28 cellular contexts compared by ENCODE assay signal in genomic region chr15:74496648-74497047, GRCh38.
"Had no signal": no experiment of that assay in that cellular context is flagged by ENCODE, and none has a peak within 500 bp of the region (broad histone marks: within the 10 kb centered on the region; RNA-seq: fewer than 3 reads in every experiment).

No MANE protein-coding gene starts in this region.

- H3K36me3 ChIP-seq: stomach, suprapubic skin, thoracic aorta, thyroid gland, tibial nerve, transverse colon, upper lobe of left lung, upper lobe of right lung, uterus, vagina had no signal

- H3K27me3 ChIP-seq: stomach, suprapubic skin, testis, thyroid gland, tibial artery, tibial nerve, transverse colon, upper lobe of left lung, upper lobe of right lung, uterus, vagina had no signal

- H3K4me1 ChIP-seq: stomach, suprapubic skin, testis, thyroid gland, tibial artery, tibial nerve, transverse colon, upper lobe of left lung, upper lobe of right lung, uterus, vagina had no signal

- DNase-seq: stimulated activated CD4-positive, alpha-beta T cell treated with anti-CD3 and anti-CD28 coated beads, Interleukin-2, amount 100 ng/mL, for 48 hours; stimulated activated CD4-positive, alpha-beta T cell treated with anti-CD3 and anti-CD28 coated beads, Interleukin-4, amount 100 ng/mL, for 1 hour; stimulated activated CD4-positive, alpha-beta T cell treated with anti-CD3 and anti-CD28 coated beads, Interleukin-4, amount 100 ng/mL, for 24 hours; stimulated activated CD4-positive, alpha-beta T cell treated with anti-CD3 and anti-CD28 coated beads, Interleukin-4, amount 100 ng/mL, for 4 hours; stimulated activated CD8-positive, alpha-beta memory T cell treated with anti-CD3 and anti-CD28 coated beads, Interleukin-4, amount 100 ng/mL, for 48 hours; stimulated activated naive B cell treated with anti-CD40 and anti-IgM and Interleukin-4, amounts not matched to agents 10 μg/mL and 1 μg/mL and 100 μg/mL, for 72 hours; stimulated activated naive CD4-positive, alpha-beta T cell; stimulated activated naive CD4-positive, alpha-beta T cell treated with Interleukin-2 at 50 U/mL for 16 hours; stimulated activated naive CD8-positive, alpha-beta T cell treated with anti-CD3 and anti-CD28 coated beads, Interleukin-15, amount 100 ng/mL, for 72 hours; stimulated activated naive CD8-positive, alpha-beta T cell treated with anti-CD3 and anti-CD28 coated beads, Interleukin-15, Interleukin-2, amounts not matched to agents 100 U/mL and 50 U/mL, for 24 hours; stomach; substantia nigra; testis; thyroid gland; transverse colon; trophoblast cell; upper lobe of left lung; upper lobe of right lung; uterus had no signal

- H3K4me3 ChIP-seq: stomach, suprapubic skin, testis, thoracic aorta, thyroid gland, tibial artery, tibial nerve, transverse colon, upper lobe of left lung, upper lobe of right lung, uterus, vagina had no signal

- H3K4me3 Mint-ChIP-seq: stimulated activated effector memory CD8-positive, alpha-beta T cell treated with anti-CD3 and anti-CD28 coated beads, Interleukin-12 subunit alpha, Interleukin-12 subunit beta, amount 100 ng/mL, for 72 hours; stimulated activated memory B cell treated with anti-CD40 and anti-IgM and Interleukin-4, amounts not matched to agents 10 μg/mL and 1 μg/mL and 100 μg/mL, for 72 hours; stimulated activated naive B cell treated with anti-CD40 and anti-IgM and Interleukin-4, amounts not matched to agents 10 μg/mL and 1 μg/mL and 100 μg/mL, for 72 hours; stimulated activated naive CD8-positive, alpha-beta T cell treated with anti-CD3 and anti-CD28 coated beads, Interleukin-15, amount 100 ng/mL, for 72 hours; stimulated activated naive CD8-positive, alpha-beta T cell treated with anti-CD3 and anti-CD28 coated beads, Interleukin-15, Interleukin-2, amounts not matched to agents 100 ng/mL and 50 ng/mL, for 24 hours; type B pancreatic cell had no signal

- H3K27ac Mint-ChIP-seq: stimulated activated memory B cell treated with anti-CD40 and anti-IgM and Interleukin-4, amounts not matched to agents 10 μg/mL and 1 μg/mL and 100 μg/mL, for 72 hours; stimulated activated naive B cell treated with anti-CD40 and anti-IgM and Interleukin-4, amounts not matched to agents 10 μg/mL and 1 μg/mL and 100 μg/mL, for 72 hours; stimulated activated naive CD8-positive, alpha-beta T cell treated with anti-CD3 and anti-CD28 coated beads, Interleukin-15, amount 100 ng/mL, for 72 hours; stimulated activated naive CD8-positive, alpha-beta T cell treated with anti-CD3 and anti-CD28 coated beads, Interleukin-15, Interleukin-2, amounts not matched to agents 100 ng/mL and 50 ng/mL, for 24 hours; type B pancreatic cell had no signal

- H3K4me1 Mint-ChIP-seq: stimulated activated effector memory CD8-positive, alpha-beta T cell treated with anti-CD3 and anti-CD28 coated beads, Interleukin-12 subunit alpha, Interleukin-12 subunit beta, amount 100 ng/mL, for 72 hours; stimulated activated memory B cell treated with anti-CD40 and anti-IgM and Interleukin-4, amounts not matched to agents 10 μg/mL and 1 μg/mL and 100 μg/mL, for 72 hours; stimulated activated naive B cell treated with anti-CD40 and anti-IgM and Interleukin-4, amounts not matched to agents 10 μg/mL and 1 μg/mL and 100 μg/mL, for 72 hours; stimulated activated naive CD8-positive, alpha-beta T cell treated with anti-CD3 and anti-CD28 coated beads, Interleukin-15, amount 100 ng/mL, for 72 hours had no signal

- H3K9me3 ChIP-seq: stomach, suprapubic skin, testis, thoracic aorta, thyroid gland, tibial artery, tibial nerve, transverse colon, upper lobe of left lung, upper lobe of right lung, uterus, vagina had no signal

- H3K27ac ChIP-seq: stomach, suprapubic skin, testis, thoracic aorta, thyroid gland, tibial artery, tibial nerve, upper lobe of left lung, upper lobe of right lung, uterus, vagina had no signal

- ATAC-seq: stimulated activated effector memory CD8-positive, alpha-beta T cell treated with anti-CD3 and anti-CD28 coated beads, Interleukin-12 subunit alpha, Interleukin-12 subunit beta, amount 100 ng/mL, for 72 hours; stimulated activated memory B cell treated with anti-CD40 and anti-IgM and Interleukin-4, amounts not matched to agents 10 μg/mL and 1 μg/mL and 100 μg/mL, for 72 hours; stimulated activated naive B cell treated with anti-CD40 and anti-IgM and Interleukin-4, amounts not matched to agents 10 μg/mL and 1 μg/mL and 100 μg/mL, for 72 hours; stimulated activated naive CD8-positive, alpha-beta T cell treated with anti-CD3 and anti-CD28 coated beads, Interleukin-15, amount 100 ng/mL, for 72 hours; stimulated activated naive CD8-positive, alpha-beta T cell treated with anti-CD3 and anti-CD28 coated beads, Interleukin-15, Interleukin-2, amounts not matched to agents 100 U/mL and 50 U/mL, for 24 hours; upper lobe of right lung had no signal

- H3K27me3 Mint-ChIP-seq: stimulated activated memory B cell treated with anti-CD40 and anti-IgM and Interleukin-4, amounts not matched to agents 10 μg/mL and 1 μg/mL and 100 μg/mL, for 72 hours; stimulated activated naive B cell treated with anti-CD40 and anti-IgM and Interleukin-4, amounts not matched to agents 10 μg/mL and 1 μg/mL and 100 μg/mL, for 72 hours; stimulated activated naive CD8-positive, alpha-beta T cell treated with anti-CD3 and anti-CD28 coated beads, Interleukin-15, amount 100 ng/mL, for 72 hours; stimulated activated naive CD8-positive, alpha-beta T cell treated with anti-CD3 and anti-CD28 coated beads, Interleukin-15, Interleukin-2, amounts not matched to agents 100 ng/mL and 50 ng/mL, for 24 hours; type B pancreatic cell had no signal

- H3K36me3 Mint-ChIP-seq: stimulated activated memory B cell treated with anti-CD40 and anti-IgM and Interleukin-4, amounts not matched to agents 10 μg/mL and 1 μg/mL and 100 μg/mL, for 72 hours had no signal

- H3K9me3 Mint-ChIP-seq: stimulated activated effector memory CD8-positive, alpha-beta T cell treated with anti-CD3 and anti-CD28 coated beads, Interleukin-12 subunit alpha, Interleukin-12 subunit beta, amount 100 ng/mL, for 72 hours; stimulated activated memory B cell treated with anti-CD40 and anti-IgM and Interleukin-4, amounts not matched to agents 10 μg/mL and 1 μg/mL and 100 μg/mL, for 72 hours; stimulated activated naive B cell treated with anti-CD40 and anti-IgM and Interleukin-4, amounts not matched to agents 10 μg/mL and 1 μg/mL and 100 μg/mL, for 72 hours; stimulated activated naive CD8-positive, alpha-beta T cell treated with anti-CD3 and anti-CD28 coated beads, Interleukin-15, amount 100 ng/mL, for 72 hours; stimulated activated naive CD8-positive, alpha-beta T cell treated with anti-CD3 and anti-CD28 coated beads, Interleukin-15, Interleukin-2, amounts not matched to agents 100 ng/mL and 50 ng/mL, for 24 hours; type B pancreatic cell had no signal
